5 cellular contexts compared by ENCODE assay signal in the genomic region with DNA sequence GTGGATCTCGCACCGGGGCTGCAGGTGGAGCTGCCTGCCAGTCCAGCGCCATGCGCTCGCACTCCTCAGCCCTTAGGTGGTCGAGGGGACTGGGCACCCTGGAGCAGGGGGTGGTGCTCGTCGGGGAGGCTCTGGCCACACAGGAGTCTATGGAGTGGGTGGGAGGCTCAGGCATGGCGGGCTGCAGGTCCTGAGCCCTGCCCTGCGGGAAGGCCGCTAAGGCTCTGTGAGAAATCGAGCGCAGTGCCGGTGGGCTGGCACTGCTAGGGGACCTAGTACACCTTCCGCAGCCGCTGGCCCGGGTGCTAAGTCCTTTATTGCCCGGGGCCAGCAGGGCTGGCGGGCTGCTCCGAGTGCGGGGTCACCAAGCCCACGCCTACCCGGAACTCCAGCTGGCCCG. TPM values are rescaled to one million over a fixed set of nuclear protein-coding genes. Genes with fewer than 3 reads are reported as not detected.
"Had no signal": no experiment of that assay in that cellular context is flagged by ENCODE, and none has a peak within 500 bp of the region (broad histone marks: within the 10 kb centered on the region; RNA-seq: fewer than 3 reads in every experiment).

No MANE protein-coding gene starts in this region.

RNA-seq across cellular contexts. Expression of gene TGIF2LX, which starts 43.9 kb away (rescaled TPM):
- total RNA-seq: HepG2, HT-29, HT1080, IMR-90, K562 had no signal
